In genomic region chr19:38815059-38816001, GRCh38 we compare ENCODE assay signal across 1 cellular context.
TF ChIP-seq lines count a peak whose summit lies in the region.

No MANE protein-coding gene starts in this region.

TF ChIP-seq in IMR-90, 13 proteins besides CTCF, POLR2A, EP300 and RAD21:
- TF ChIP-seq, protein P1, sequence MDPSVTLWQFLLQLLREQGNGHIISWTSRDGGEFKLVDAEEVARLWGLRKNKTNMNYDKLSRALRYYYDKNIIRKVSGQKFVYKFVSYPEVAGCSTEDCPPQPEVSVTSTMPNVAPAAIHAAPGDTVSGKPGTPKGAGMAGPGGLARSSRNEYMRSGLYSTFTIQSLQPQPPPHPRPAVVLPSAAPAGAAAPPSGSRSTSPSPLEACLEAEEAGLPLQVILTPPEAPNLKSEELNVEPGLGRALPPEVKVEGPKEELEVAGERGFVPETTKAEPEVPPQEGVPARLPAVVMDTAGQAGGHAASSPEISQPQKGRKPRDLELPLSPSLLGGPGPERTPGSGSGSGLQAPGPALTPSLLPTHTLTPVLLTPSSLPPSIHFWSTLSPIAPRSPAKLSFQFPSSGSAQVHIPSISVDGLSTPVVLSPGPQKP (IDR thresholded peaks at IDR 0.05; ENCODE audit: borderline replicate concordance, low read depth, low read length): no peak
